ENCODE assay signal across 1 cellular context in the genomic region with DNA sequence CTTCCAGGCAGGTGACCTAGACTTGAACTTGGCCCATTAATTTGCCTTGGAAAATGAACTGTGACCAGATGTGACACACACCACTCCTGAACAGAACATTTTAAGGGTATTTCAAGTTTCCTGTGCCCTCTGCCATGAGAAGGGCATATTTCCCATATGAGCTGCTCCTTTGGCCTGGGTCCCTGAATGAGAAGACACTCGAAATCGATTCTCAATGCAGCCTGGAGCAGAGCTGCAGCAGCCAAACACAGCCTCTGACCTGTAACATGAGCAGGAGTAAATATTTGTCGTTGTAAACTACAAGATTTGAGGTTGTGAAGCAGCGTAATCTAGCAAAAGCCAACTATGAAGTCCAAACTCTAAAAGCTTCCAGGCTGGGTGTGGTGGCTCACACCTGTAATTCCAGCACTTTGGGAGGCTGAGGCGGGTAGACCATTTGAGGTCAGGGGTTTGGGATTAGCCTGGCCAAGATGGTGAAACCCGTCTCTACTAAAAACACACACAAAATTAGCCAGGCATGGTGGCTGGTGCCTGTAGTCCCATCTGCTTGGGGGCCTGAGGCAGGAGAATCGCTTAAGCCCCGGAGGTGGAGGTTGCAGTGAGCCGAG.
A peak's percentile ranks its signal among the peaks of the same experiment; 100 is the strongest.
TF ChIP-seq lines count a peak whose summit lies in the region.

No MANE protein-coding gene starts in this region.

TF ChIP-seq in HepG2, 621 proteins besides CTCF, POLR2A, EP300 and RAD21 (continued from another document and continues in another):
- TF ChIP-seq, protein P1, sequence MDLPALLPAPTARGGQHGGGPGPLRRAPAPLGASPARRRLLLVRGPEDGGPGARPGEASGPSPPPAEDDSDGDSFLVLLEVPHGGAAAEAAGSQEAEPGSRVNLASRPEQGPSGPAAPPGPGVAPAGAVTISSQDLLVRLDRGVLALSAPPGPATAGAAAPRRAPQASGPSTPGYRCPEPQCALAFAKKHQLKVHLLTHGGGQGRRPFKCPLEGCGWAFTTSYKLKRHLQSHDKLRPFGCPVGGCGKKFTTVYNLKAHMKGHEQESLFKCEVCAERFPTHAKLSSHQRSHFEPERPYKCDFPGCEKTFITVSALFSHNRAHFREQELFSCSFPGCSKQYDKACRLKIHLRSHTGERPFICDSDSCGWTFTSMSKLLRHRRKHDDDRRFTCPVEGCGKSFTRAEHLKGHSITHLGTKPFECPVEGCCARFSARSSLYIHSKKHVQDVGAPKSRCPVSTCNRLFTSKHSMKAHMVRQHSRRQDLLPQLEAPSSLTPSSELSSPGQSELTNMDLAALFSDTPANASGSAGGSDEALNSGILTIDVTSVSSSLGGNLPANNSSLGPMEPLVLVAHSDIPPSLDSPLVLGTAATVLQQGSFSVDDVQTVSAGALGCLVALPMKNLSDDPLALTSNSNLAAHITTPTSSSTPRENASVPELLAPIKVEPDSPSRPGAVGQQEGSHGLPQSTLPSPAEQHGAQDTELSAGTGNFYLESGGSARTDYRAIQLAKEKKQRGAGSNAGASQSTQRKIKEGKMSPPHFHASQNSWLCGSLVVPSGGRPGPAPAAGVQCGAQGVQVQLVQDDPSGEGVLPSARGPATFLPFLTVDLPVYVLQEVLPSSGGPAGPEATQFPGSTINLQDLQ (CRISPR knock-in tag; IDR thresholded peaks at IDR 0.05) = no peak
- TF ChIP-seq, protein P2, sequence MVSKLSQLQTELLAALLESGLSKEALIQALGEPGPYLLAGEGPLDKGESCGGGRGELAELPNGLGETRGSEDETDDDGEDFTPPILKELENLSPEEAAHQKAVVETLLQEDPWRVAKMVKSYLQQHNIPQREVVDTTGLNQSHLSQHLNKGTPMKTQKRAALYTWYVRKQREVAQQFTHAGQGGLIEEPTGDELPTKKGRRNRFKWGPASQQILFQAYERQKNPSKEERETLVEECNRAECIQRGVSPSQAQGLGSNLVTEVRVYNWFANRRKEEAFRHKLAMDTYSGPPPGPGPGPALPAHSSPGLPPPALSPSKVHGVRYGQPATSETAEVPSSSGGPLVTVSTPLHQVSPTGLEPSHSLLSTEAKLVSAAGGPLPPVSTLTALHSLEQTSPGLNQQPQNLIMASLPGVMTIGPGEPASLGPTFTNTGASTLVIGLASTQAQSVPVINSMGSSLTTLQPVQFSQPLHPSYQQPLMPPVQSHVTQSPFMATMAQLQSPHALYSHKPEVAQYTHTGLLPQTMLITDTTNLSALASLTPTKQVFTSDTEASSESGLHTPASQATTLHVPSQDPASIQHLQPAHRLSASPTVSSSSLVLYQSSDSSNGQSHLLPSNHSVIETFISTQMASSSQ (IDR thresholded peaks at IDR 0.05; ENCODE audit: low read depth) = 0 out of 2 replicates have a peak, but pooled peaks have one; percentile 32
- TF ChIP-seq, protein P2 (CRISPR knock-in tag; IDR thresholded peaks at IDR 0.05; ENCODE audit: borderline replicate concordance) = no peak
- TF ChIP-seq HNF4G (IDR thresholded peaks at IDR 0.05; ENCODE audit: borderline replicate concordance, low read depth, low read length) (peak; percentile 40), HNF4G (CRISPR knock-in tag; IDR thresholded peaks at IDR 0.05; ENCODE audit: borderline replicate concordance, low read depth) (peak; percentile 86), MAFF (IDR thresholded peaks at IDR 0.05; ENCODE audit: low read depth, low read length) (0 out of 2 replicates have a peak, but pooled peaks have one; percentile 13), ASH2L (IDR thresholded peaks at IDR 0.05; ENCODE audit: insufficient read length, low read depth, low read length) (peak; percentile 47), CEBPG (CRISPR knock-in tag; IDR thresholded peaks at IDR 0.05) (peak; percentile 42), ARID2 (CRISPR knock-in tag; IDR thresholded peaks at IDR 0.05; ENCODE audit: borderline replicate concordance) (0 out of 2 replicates have a peak, but pooled peaks have one; percentile 36), ZNF563 (CRISPR knock-in tag; IDR thresholded peaks at IDR 0.05) (peak; percentile 49; the same call in 1 of the 2 replicates), ZBTB3 (CRISPR knock-in tag; IDR thresholded peaks at IDR 0.05; ENCODE audit: borderline replicate concordance, low read depth) (0 out of 2 replicates have a peak, but pooled peaks have one; percentile 52), TCF7 (IDR thresholded peaks at IDR 0.05; ENCODE audit: low read depth) (peak; percentile 33; the same call in 1 of the 2 replicates), JUND (CRISPR knock-in tag; IDR thresholded peaks at IDR 0.05) (peak; percentile 59; the same call in 1 of the 2 replicates), SKI (IDR thresholded peaks at IDR 0.05; ENCODE audit: partially characterized antibody) (peak; percentile 97), ZNF709 (CRISPR knock-in tag; IDR thresholded peaks at IDR 0.05) (peak; percentile 42; the same call in 1 of the 2 replicates), U2AF2 (IDR thresholded peaks at IDR 0.05; ENCODE audit: low read depth, low read length) (no peak), NCOR1 (IDR thresholded peaks at IDR 0.05; ENCODE audit: borderline replicate concordance, low read length) (peak; percentile 49; the same call in 1 of the 2 replicates), HOXA3 (CRISPR knock-in tag; IDR thresholded peaks at IDR 0.05) (peak; percentile 43; the same call in 1 of the 2 replicates), ZNF572 (CRISPR knock-in tag; IDR thresholded peaks at IDR 0.05) (peak; percentile 24; the same call in 1 of the 2 replicates), ZNF629 (CRISPR knock-in tag; conservative IDR thresholded peaks at IDR 0.05) (0 out of 2 replicates have a peak, but pooled peaks have one; percentile 19), PPARG (CRISPR knock-in tag; conservative IDR thresholded peaks at IDR 0.05) (peak; percentile 81), ARNT (IDR thresholded peaks at IDR 0.05) (no peak), ZIK1 (CRISPR knock-in tag; IDR thresholded peaks at IDR 0.05; ENCODE audit: borderline replicate concordance, low read depth) (no peak), MEF2D (CRISPR knock-in tag; IDR thresholded peaks at IDR 0.05) (peak; percentile 95)
- TF ChIP-seq, protein P3, sequence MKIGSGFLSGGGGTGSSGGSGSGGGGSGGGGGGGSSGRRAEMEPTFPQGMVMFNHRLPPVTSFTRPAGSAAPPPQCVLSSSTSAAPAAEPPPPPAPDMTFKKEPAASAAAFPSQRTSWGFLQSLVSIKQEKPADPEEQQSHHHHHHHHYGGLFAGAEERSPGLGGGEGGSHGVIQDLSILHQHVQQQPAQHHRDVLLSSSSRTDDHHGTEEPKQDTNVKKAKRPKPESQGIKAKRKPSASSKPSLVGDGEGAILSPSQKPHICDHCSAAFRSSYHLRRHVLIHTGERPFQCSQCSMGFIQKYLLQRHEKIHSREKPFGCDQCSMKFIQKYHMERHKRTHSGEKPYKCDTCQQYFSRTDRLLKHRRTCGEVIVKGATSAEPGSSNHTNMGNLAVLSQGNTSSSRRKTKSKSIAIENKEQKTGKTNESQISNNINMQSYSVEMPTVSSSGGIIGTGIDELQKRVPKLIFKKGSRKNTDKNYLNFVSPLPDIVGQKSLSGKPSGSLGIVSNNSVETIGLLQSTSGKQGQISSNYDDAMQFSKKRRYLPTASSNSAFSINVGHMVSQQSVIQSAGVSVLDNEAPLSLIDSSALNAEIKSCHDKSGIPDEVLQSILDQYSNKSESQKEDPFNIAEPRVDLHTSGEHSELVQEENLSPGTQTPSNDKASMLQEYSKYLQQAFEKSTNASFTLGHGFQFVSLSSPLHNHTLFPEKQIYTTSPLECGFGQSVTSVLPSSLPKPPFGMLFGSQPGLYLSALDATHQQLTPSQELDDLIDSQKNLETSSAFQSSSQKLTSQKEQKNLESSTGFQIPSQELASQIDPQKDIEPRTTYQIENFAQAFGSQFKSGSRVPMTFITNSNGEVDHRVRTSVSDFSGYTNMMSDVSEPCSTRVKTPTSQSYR (CRISPR knock-in tag; IDR thresholded peaks at IDR 0.05; ENCODE audit: borderline replicate concordance) = peak; percentile 47; the same call in 1 of the 2 replicates
- TF ChIP-seq, protein P4, sequence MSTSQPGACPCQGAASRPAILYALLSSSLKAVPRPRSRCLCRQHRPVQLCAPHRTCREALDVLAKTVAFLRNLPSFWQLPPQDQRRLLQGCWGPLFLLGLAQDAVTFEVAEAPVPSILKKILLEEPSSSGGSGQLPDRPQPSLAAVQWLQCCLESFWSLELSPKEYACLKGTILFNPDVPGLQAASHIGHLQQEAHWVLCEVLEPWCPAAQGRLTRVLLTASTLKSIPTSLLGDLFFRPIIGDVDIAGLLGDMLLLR (CRISPR knock-in tag; IDR thresholded peaks at IDR 0.05) = peak; percentile 30; the same call in 1 of the 2 replicates
- TF ChIP-seq, protein P5, sequence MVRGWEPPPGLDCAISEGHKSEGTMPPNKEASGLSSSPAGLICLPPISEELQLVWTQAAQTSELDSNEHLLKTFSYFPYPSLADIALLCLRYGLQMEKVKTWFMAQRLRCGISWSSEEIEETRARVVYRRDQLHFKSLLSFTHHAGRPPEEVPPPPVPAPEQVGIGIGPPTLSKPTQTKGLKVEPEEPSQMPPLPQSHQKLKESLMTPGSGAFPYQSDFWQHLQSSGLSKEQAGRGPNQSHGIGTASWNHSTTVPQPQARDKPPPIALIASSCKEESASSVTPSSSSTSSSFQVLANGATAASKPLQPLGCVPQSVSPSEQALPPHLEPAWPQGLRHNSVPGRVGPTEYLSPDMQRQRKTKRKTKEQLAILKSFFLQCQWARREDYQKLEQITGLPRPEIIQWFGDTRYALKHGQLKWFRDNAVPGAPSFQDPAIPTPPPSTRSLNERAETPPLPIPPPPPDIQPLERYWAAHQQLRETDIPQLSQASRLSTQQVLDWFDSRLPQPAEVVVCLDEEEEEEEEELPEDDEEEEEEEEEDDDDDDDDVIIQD (CRISPR knock-in tag; IDR thresholded peaks at IDR 0.05; ENCODE audit: low read depth) = peak; percentile 94
- TF ChIP-seq, protein P6, sequence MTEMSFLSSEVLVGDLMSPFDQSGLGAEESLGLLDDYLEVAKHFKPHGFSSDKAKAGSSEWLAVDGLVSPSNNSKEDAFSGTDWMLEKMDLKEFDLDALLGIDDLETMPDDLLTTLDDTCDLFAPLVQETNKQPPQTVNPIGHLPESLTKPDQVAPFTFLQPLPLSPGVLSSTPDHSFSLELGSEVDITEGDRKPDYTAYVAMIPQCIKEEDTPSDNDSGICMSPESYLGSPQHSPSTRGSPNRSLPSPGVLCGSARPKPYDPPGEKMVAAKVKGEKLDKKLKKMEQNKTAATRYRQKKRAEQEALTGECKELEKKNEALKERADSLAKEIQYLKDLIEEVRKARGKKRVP (CRISPR knock-in tag; IDR thresholded peaks at IDR 0.05) = peak in 1 of 2 experiments; percentile 44; a peak in 1 of 4 replicates
- TF ChIP-seq, protein P7, sequence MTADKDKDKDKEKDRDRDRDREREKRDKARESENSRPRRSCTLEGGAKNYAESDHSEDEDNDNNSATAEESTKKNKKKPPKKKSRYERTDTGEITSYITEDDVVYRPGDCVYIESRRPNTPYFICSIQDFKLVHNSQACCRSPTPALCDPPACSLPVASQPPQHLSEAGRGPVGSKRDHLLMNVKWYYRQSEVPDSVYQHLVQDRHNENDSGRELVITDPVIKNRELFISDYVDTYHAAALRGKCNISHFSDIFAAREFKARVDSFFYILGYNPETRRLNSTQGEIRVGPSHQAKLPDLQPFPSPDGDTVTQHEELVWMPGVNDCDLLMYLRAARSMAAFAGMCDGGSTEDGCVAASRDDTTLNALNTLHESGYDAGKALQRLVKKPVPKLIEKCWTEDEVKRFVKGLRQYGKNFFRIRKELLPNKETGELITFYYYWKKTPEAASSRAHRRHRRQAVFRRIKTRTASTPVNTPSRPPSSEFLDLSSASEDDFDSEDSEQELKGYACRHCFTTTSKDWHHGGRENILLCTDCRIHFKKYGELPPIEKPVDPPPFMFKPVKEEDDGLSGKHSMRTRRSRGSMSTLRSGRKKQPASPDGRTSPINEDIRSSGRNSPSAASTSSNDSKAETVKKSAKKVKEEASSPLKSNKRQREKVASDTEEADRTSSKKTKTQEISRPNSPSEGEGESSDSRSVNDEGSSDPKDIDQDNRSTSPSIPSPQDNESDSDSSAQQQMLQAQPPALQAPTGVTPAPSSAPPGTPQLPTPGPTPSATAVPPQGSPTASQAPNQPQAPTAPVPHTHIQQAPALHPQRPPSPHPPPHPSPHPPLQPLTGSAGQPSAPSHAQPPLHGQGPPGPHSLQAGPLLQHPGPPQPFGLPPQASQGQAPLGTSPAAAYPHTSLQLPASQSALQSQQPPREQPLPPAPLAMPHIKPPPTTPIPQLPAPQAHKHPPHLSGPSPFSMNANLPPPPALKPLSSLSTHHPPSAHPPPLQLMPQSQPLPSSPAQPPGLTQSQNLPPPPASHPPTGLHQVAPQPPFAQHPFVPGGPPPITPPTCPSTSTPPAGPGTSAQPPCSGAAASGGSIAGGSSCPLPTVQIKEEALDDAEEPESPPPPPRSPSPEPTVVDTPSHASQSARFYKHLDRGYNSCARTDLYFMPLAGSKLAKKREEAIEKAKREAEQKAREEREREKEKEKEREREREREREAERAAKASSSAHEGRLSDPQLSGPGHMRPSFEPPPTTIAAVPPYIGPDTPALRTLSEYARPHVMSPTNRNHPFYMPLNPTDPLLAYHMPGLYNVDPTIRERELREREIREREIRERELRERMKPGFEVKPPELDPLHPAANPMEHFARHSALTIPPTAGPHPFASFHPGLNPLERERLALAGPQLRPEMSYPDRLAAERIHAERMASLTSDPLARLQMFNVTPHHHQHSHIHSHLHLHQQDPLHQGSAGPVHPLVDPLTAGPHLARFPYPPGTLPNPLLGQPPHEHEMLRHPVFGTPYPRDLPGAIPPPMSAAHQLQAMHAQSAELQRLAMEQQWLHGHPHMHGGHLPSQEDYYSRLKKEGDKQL (CRISPR knock-in tag; IDR thresholded peaks at IDR 0.05; ENCODE audit: low read depth) = peak; percentile 86; the same call in 1 of the 2 replicates
